1 cellular context compared by ENCODE assay signal in the genomic region with DNA sequence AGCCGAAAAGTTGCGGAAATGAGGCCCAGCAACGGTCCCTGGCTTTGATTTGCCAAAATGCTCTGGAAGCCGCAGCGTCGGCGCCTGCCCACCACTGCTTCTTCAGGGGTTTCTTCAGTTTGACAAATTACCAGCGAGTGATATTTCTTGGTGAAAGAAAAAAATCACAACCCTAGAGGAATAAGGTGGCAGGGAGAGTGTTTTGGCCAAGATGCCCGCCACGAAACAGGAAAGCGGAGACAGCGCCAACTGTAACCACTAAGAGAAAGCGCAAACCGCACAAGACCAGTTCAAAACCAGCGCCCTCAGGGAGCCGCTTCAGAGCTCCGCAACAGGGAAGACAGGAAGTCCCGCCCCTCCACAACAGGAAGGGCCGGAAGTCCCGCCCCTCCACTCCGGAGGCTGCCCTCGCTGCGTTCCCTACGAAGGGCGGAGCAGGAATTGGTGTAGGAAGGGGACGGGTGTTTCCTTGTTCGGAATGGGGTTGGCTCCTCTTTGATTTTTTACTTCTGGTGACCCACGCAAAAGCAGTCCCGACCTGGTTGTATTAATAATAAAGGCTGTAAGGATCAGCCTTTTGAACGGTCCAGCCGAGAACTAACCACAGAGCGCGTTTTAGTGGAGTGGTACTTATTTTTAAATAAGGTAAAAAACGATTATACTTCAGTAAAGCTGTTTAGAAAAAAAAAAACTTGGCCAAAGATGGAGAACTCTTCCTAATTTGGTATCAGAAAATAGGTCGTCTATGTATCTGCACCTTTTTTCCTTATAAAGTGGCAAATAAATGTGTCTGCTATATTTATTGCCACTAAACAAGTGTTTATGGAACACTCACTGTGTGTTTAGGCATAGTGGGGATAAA.
TF ChIP-seq lines count a peak whose summit lies in the region.

A gene with protein sequence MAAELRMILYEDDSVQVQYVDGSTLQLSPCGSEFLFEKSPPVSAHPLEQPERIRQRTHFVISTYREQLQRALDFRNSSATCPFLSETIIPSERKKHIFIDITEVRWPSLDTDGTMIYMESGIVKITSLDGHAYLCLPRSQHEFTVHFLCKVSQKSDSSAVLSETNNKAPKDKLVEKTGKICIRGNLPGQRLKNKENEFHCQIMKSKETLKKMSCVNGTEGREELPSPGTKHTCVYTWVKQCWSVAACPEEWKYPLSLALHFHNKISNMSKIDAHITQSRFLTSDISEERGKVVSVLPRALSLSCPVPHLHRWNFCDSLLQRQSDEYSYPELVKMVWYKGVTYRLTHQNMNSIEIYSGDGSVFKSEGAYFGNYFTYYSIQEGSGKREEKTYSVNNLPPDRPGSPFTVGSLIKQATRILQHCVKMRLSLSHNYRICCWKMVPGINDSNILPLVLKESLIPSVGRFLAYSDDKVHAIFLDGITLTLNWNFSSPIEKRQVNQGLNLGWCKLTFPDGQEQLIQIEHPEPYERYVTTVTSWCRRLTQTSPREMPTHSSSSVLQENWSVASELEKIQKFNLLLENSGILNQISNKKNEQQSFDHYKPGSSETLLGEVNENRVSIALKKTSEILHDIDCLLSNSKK (minus strand): TSS at position 333 of the 862 bp plus-strand sequence. CDS start 5,809 bp downstream, outside the sequence.

TF ChIP-seq in HepG2, 621 proteins besides CTCF, POLR2A, EP300 and RAD21 (continued from another document and continues in another):
- TF ChIP-seq, protein P1, sequence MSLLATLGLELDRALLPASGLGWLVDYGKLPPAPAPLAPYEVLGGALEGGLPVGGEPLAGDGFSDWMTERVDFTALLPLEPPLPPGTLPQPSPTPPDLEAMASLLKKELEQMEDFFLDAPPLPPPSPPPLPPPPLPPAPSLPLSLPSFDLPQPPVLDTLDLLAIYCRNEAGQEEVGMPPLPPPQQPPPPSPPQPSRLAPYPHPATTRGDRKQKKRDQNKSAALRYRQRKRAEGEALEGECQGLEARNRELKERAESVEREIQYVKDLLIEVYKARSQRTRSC (CRISPR knock-in tag; IDR thresholded peaks at IDR 0.05; ENCODE audit: low read depth) = no peak
- TF ChIP-seq ZNF30 (CRISPR knock-in tag; IDR thresholded peaks at IDR 0.05) (no peak), ZFP36L1 (CRISPR knock-in tag; IDR thresholded peaks at IDR 0.05) (peak; percentile 50; the same call in 1 of the 2 replicates), ZNF563 (CRISPR knock-in tag; IDR thresholded peaks at IDR 0.05) (no peak), TMF1 (CRISPR knock-in tag; IDR thresholded peaks at IDR 0.05; ENCODE audit: low read depth) (no peak), ZNF20 (CRISPR knock-in tag; IDR thresholded peaks at IDR 0.05) (no peak), MXD4 (CRISPR knock-in tag; IDR thresholded peaks at IDR 0.05) (no peak; the same call in 1 of the 2 replicates), NONO (IDR thresholded peaks at IDR 0.05) (no peak), NONO (CRISPR knock-in tag; conservative IDR thresholded peaks at IDR 0.05) (no peak), SAP130 (CRISPR knock-in tag; IDR thresholded peaks at IDR 0.05; ENCODE audit: low read depth) (peak; percentile 99), ARNTL (CRISPR knock-in tag; IDR thresholded peaks at IDR 0.05) (0 out of 2 replicates have a peak, but pooled peaks have one; percentile 54), RBFOX2 (IDR thresholded peaks at IDR 0.05; ENCODE audit: low read depth, low read length) (peak; percentile 63; the same call in 1 of the 2 replicates), CHD2 (IDR thresholded peaks at IDR 0.05; ENCODE audit: low read depth, low read length) (0 out of 2 replicates have a peak, but pooled peaks have one; percentile 37), FOSL1 (CRISPR knock-in tag; IDR thresholded peaks at IDR 0.05; ENCODE audit: borderline replicate concordance) (no peak), GZF1 (CRISPR knock-in tag; IDR thresholded peaks at IDR 0.05) (no peak), ZNF724P (CRISPR knock-in tag; IDR thresholded peaks at IDR 0.05; ENCODE audit: borderline replicate concordance) (peak; percentile 58; the same call in 1 of the 2 replicates), ZNF224 (CRISPR knock-in tag; IDR thresholded peaks at IDR 0.05) (no peak), ZC3H4 (CRISPR knock-in tag; IDR thresholded peaks at IDR 0.05; ENCODE audit: borderline replicate concordance) (no peak), SMC3 (IDR thresholded peaks at IDR 0.05; ENCODE audit: low read length) (no peak), ARNT (IDR thresholded peaks at IDR 0.05) (no peak), RNF2 (conservative IDR thresholded peaks at IDR 0.05; ENCODE audit: low read depth) (no peak), NFRKB (IDR thresholded peaks at IDR 0.05) (no peak), ZNF484 (CRISPR knock-in tag; IDR thresholded peaks at IDR 0.05; ENCODE audit: borderline replicate concordance, low read depth) (no peak), ZNF577 (CRISPR knock-in tag; IDR thresholded peaks at IDR 0.05; ENCODE audit: borderline replicate concordance, low read depth) (no peak), FOXA3 (CRISPR knock-in tag; IDR thresholded peaks at IDR 0.05) (no peak; the same call in 1 of the 2 replicates), CHCHD3 (CRISPR knock-in tag; IDR thresholded peaks at IDR 0.05) (no peak), ZNF564 (CRISPR knock-in tag; IDR thresholded peaks at IDR 0.05) (no peak), EED (CRISPR knock-in tag; IDR thresholded peaks at IDR 0.05) (no peak), RBM22 (optimal IDR thresholded peaks at IDR 0.05; ENCODE audit: low read length) (no peak), RFX3 (CRISPR knock-in tag; IDR thresholded peaks at IDR 0.05) (no peak), TP53 (CRISPR knock-in tag; conservative IDR thresholded peaks at IDR 0.05) (no peak), REXO4 (CRISPR knock-in tag; IDR thresholded peaks at IDR 0.05; ENCODE audit: borderline replicate concordance) (no peak), WIZ (CRISPR knock-in tag; IDR thresholded peaks at IDR 0.05) (no peak), ELF4 (CRISPR knock-in tag; IDR thresholded peaks at IDR 0.05; ENCODE audit: borderline replicate concordance) (0 out of 2 replicates have a peak, but pooled peaks have one; percentile 31)
- TF ChIP-seq, protein P2, sequence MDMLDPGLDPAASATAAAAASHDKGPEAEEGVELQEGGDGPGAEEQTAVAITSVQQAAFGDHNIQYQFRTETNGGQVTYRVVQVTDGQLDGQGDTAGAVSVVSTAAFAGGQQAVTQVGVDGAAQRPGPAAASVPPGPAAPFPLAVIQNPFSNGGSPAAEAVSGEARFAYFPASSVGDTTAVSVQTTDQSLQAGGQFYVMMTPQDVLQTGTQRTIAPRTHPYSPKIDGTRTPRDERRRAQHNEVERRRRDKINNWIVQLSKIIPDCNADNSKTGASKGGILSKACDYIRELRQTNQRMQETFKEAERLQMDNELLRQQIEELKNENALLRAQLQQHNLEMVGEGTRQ (IDR thresholded peaks at IDR 0.05; ENCODE audit: low read depth, low read length) = no peak
- TF ChIP-seq, protein P2 (CRISPR knock-in tag; IDR thresholded peaks at IDR 0.05; ENCODE audit: borderline replicate concordance) = no peak
- TF ChIP-seq, protein P3, sequence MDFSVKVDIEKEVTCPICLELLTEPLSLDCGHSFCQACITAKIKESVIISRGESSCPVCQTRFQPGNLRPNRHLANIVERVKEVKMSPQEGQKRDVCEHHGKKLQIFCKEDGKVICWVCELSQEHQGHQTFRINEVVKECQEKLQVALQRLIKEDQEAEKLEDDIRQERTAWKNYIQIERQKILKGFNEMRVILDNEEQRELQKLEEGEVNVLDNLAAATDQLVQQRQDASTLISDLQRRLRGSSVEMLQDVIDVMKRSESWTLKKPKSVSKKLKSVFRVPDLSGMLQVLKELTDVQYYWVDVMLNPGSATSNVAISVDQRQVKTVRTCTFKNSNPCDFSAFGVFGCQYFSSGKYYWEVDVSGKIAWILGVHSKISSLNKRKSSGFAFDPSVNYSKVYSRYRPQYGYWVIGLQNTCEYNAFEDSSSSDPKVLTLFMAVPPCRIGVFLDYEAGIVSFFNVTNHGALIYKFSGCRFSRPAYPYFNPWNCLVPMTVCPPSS (IDR thresholded peaks at IDR 0.05) = no peak
- TF ChIP-seq, protein P4, sequence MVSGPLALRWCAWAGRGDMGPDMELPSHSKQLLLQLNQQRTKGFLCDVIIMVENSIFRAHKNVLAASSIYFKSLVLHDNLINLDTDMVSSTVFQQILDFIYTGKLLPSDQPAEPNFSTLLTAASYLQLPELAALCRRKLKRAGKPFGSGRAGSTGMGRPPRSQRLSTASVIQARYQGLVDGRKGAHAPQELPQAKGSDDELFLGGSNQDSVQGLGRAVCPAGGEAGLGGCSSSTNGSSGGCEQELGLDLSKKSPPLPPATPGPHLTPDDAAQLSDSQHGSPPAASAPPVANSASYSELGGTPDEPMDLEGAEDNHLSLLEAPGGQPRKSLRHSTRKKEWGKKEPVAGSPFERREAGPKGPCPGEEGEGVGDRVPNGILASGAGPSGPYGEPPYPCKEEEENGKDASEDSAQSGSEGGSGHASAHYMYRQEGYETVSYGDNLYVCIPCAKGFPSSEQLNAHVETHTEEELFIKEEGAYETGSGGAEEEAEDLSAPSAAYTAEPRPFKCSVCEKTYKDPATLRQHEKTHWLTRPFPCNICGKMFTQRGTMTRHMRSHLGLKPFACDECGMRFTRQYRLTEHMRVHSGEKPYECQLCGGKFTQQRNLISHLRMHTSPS (CRISPR knock-in tag; IDR thresholded peaks at IDR 0.05; ENCODE audit: low read depth) = no peak
- TF ChIP-seq, protein P5, sequence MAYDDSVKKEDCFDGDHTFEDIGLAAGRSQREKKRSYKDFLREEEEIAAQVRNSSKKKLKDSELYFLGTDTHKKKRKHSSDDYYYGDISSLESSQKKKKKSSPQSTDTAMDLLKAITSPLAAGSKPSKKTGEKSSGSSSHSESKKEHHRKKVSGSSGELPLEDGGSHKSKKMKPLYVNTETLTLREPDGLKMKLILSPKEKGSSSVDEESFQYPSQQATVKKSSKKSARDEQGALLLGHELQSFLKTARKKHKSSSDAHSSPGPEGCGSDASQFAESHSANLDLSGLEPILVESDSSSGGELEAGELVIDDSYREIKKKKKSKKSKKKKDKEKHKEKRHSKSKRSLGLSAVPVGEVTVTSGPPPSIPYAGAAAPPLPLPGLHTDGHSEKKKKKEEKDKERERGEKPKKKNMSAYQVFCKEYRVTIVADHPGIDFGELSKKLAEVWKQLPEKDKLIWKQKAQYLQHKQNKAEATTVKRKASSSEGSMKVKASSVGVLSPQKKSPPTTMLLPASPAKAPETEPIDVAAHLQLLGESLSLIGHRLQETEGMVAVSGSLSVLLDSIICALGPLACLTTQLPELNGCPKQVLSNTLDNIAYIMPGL (CRISPR knock-in tag; IDR thresholded peaks at IDR 0.05; ENCODE audit: borderline replicate concordance in 1 of 2, low read depth in 1 of 2) = peak in 1 of 2 experiments; percentile 78; a peak in 3 of 4 replicates
- TF ChIP-seq, protein P6, sequence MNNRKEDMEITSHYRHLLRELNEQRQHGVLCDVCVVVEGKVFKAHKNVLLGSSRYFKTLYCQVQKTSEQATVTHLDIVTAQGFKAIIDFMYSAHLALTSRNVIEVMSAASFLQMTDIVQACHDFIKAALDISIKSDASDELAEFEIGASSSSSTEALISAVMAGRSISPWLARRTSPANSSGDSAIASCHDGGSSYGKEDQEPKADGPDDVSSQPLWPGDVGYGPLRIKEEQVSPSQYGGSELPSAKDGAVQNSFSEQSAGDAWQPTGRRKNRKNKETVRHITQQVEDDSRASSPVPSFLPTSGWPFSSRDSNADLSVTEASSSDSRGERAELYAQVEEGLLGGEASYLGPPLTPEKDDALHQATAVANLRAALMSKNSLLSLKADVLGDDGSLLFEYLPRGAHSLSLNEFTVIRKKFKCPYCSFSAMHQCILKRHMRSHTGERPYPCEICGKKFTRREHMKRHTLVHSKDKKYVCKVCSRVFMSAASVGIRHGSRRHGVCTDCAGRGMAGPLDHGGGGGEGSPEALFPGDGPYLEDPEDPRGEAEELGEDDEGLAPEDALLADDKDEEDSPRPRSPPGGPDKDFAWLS (CRISPR knock-in tag; IDR thresholded peaks at IDR 0.05; ENCODE audit: borderline replicate concordance) = no peak
- TF ChIP-seq, protein P7, sequence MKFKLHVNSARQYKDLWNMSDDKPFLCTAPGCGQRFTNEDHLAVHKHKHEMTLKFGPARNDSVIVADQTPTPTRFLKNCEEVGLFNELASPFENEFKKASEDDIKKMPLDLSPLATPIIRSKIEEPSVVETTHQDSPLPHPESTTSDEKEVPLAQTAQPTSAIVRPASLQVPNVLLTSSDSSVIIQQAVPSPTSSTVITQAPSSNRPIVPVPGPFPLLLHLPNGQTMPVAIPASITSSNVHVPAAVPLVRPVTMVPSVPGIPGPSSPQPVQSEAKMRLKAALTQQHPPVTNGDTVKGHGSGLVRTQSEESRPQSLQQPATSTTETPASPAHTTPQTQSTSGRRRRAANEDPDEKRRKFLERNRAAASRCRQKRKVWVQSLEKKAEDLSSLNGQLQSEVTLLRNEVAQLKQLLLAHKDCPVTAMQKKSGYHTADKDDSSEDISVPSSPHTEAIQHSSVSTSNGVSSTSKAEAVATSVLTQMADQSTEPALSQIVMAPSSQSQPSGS (CRISPR knock-in tag; IDR thresholded peaks at IDR 0.05) = no peak
- TF ChIP-seq, protein P8, sequence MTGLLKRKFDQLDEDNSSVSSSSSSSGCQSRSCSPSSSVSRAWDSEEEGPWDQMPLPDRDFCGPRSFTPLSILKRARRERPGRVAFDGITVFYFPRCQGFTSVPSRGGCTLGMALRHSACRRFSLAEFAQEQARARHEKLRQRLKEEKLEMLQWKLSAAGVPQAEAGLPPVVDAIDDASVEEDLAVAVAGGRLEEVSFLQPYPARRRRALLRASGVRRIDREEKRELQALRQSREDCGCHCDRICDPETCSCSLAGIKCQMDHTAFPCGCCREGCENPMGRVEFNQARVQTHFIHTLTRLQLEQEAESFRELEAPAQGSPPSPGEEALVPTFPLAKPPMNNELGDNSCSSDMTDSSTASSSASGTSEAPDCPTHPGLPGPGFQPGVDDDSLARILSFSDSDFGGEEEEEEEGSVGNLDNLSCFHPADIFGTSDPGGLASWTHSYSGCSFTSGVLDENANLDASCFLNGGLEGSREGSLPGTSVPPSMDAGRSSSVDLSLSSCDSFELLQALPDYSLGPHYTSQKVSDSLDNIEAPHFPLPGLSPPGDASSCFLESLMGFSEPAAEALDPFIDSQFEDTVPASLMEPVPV (CRISPR knock-in tag; IDR thresholded peaks at IDR 0.05) = no peak
- TF ChIP-seq, protein P9, sequence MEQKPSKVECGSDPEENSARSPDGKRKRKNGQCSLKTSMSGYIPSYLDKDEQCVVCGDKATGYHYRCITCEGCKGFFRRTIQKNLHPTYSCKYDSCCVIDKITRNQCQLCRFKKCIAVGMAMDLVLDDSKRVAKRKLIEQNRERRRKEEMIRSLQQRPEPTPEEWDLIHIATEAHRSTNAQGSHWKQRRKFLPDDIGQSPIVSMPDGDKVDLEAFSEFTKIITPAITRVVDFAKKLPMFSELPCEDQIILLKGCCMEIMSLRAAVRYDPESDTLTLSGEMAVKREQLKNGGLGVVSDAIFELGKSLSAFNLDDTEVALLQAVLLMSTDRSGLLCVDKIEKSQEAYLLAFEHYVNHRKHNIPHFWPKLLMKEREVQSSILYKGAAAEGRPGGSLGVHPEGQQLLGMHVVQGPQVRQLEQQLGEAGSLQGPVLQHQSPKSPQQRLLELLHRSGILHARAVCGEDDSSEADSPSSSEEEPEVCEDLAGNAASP (CRISPR knock-in tag; IDR thresholded peaks at IDR 0.05; ENCODE audit: borderline replicate concordance) = no peak
- TF ChIP-seq, protein P10, sequence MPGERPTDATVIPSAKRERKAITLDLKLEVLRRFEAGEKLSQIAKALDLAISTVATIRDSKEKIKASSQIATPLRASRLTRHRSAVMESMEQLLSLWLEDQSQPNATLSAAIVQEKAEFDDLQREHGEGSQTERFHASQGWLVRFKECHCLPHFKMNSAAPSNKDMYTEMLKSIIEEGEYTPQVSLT (CRISPR knock-in tag; IDR thresholded peaks at IDR 0.05; ENCODE audit: borderline replicate concordance, low read depth) = no peak
